Comparison of ENCODE assay signal across 15 cellular contexts in genomic region chr14:68235011-68235410, GRCh38.
DNase-seq lines count a peak whose midpoint lies in the region; ATAC-seq, FAIRE-seq and TF ChIP-seq lines count a peak whose summit lies in the region.
"Had no signal": no experiment of that assay in that cellular context is flagged by ENCODE, and none has a peak within 500 bp of the region (broad histone marks: within the 10 kb centered on the region; RNA-seq: fewer than 3 reads in every experiment).

No MANE protein-coding gene starts in this region.

- in situ Hi-C loops in Panc1 (cut with HindIII; ENCODE audit: low pct_unique_long_range_greater_than_20kb, low sequenced_read_pairs): no loop called here

- H3K9me3 Mint-ChIP-seq in activated CD4-positive, alpha-beta memory T cell treated with anti-CD3 and anti-CD28 coated beads, Interleukin-2, amount 10 ng/mL, durations not matched to agents 7 days and 5 days: no peaks in the 10 kb centered on the region
- H3K9me3 Mint-ChIP-seq: CD8-positive, alpha-beta memory T cell had no signal

- no peaks in the 10 kb centered on the region for H3K36me3 Mint-ChIP-seq in activated CD4-positive, alpha-beta memory T cell treated with anti-CD3 and anti-CD28 coated beads, Interleukin-2, amount 10 ng/mL, durations not matched to agents 7 days and 5 days (ENCODE audit: low read depth)

- H3K4me1 Mint-ChIP-seq in activated CD4-positive, alpha-beta memory T cell treated with anti-CD3 and anti-CD28 coated beads, Interleukin-2, amount 10 ng/mL, durations not matched to agents 7 days and 5 days: no peaks in the 10 kb centered on the region

- H3K4me1 ChIP-seq in Panc1 (ENCODE audit: control insufficient read depth, insufficient read depth, low read length) (peaks cover 32% of the 10 kb centered on the region), foreskin keratinocyte (peaks cover 29% of the 10 kb centered on the region)

- no peak for ATAC-seq in Panc1
- ATAC-seq in foreskin keratinocyte: peak; percentile 12

- POLR2A ChIA-PET in Panc1 (lab: Charles Lee): no interaction called here
- POLR2A ChIA-PET in activated CD4-positive, alpha-beta memory T cell treated with anti-CD3 and anti-CD28 coated beads, Interleukin-2, amount 10 ng/mL, durations not matched to agents 7 days and 5 days (lab: Charles Lee): no interaction called here

- DNase-seq in H54 (ENCODE audit: insufficient read length, low spot score) (no peak), Panc1 (ENCODE audit: low read depth, low spot score) (no peak), foreskin keratinocyte (peak in 1 of 2 donors; percentile 53), urothelium cell line (ENCODE audit: low spot score) (no peak), GM19239 (ENCODE audit: insufficient read length, low spot score) (no peak), NCI-H2196 (lab: John Stamatoyannopoulos, UW; ENCODE audit: unreplicated experiment) (no peak)
- no peak for DNase-seq in activated CD4-positive, alpha-beta memory T cell treated with anti-CD3 and anti-CD28 coated beads, Interleukin-2, amount 10 ng/mL, durations not matched to agents 7 days and 5 days
- DNase-seq: CD8-positive, alpha-beta memory T cell; KBM-7; MM.1S; NCI-H1105; NCI-H1694 treated with DMSO at 0.1 percent for 48 hours; SW 1271 had no signal

- no peak overlapping the region for H3K4me3 Mint-ChIP-seq in activated CD4-positive, alpha-beta memory T cell treated with anti-CD3 and anti-CD28 coated beads, Interleukin-2, amount 10 ng/mL, durations not matched to agents 7 days and 5 days
- H3K4me3 Mint-ChIP-seq: CD8-positive, alpha-beta memory T cell had no signal

- H3K36me3 ChIP-seq in Panc1 (ENCODE audit: control insufficient read depth, insufficient read depth, low read length): no peaks in the 10 kb centered on the region
- H3K36me3 ChIP-seq: SJSA1 had no signal

- H3K27me3 ChIP-seq in Panc1 (ENCODE audit: control insufficient read depth, insufficient read depth, low read length) (no peaks in the 10 kb centered on the region), foreskin keratinocyte (no peaks in the 10 kb centered on the region)
- H3K27me3 ChIP-seq: SJSA1 had no signal

- H3K4me3 ChIP-seq in Panc1 (ENCODE audit: low read depth in 2 of 2, low read length in 2 of 2): no peak overlapping the region
- H3K4me3 ChIP-seq: SJSA1 had no signal

- no peak for TF ChIP-seq CTCF in Panc1 (IDR thresholded peaks at IDR 0.05)
- TF ChIP-seq CTCF in foreskin keratinocyte (conservative IDR thresholded peaks at IDR 0.05): no peak

- FAIRE-seq in H54 (lab: Jason Lieb, UNC): peak; percentile 53
- peak; percentile 74 for FAIRE-seq in urothelium cell line (lab: Jason Lieb, UNC)
- FAIRE-seq in GM19239 (lab: Jason Lieb, UNC): no peak

- H3K27ac Mint-ChIP-seq in activated CD4-positive, alpha-beta memory T cell treated with anti-CD3 and anti-CD28 coated beads, Interleukin-2, amount 10 ng/mL, durations not matched to agents 7 days and 5 days: no peak overlapping the region
- H3K27ac Mint-ChIP-seq: CD8-positive, alpha-beta memory T cell had no signal

- intact Hi-C loops in Panc1 (cut with micrococcal nuclease; ENCODE audit: unreplicated experiment): loop anchor here (10.0 kb wide), 1 partner anchor 90 kb away; no protein-coding TSS in a partner anchor

- BruUV-seq in Panc1 (replicated peaks; lab: Mats Ljungman, UMichigan): no TSS peak

- H3K27ac ChIP-seq in Panc1 (ENCODE audit: low read length) (peak overlapping the region; percentile 93), foreskin keratinocyte (peak overlapping the region; percentile 12)
- H3K27ac ChIP-seq: RWPE1 had no signal

- 0 out of 2 replicates have a peak, but pooled peaks cover 3% of the 10 kb centered on the region for H3K9me3 ChIP-seq in Panc1 (ENCODE audit: control insufficient read depth, insufficient read depth, low read depth, low read length)
- H3K9me3 ChIP-seq: SJSA1 had no signal

- CTCF ChIA-PET in Panc1 (lab: Charles Lee): no interaction called here
- CTCF ChIA-PET in activated CD4-positive, alpha-beta memory T cell treated with anti-CD3 and anti-CD28 coated beads, Interleukin-2, amount 10 ng/mL, durations not matched to agents 7 days and 5 days (lab: Charles Lee): interaction anchor here (0.7 kb wide), 1 partner anchor 514 kb away, joined by 3 read pairs; no protein-coding TSS in a partner anchor

- H3K27me3 Mint-ChIP-seq in activated CD4-positive, alpha-beta memory T cell treated with anti-CD3 and anti-CD28 coated beads, Interleukin-2, amount 10 ng/mL, durations not matched to agents 7 days and 5 days: no peaks in the 10 kb centered on the region

- TF ChIP-seq POLR2A in H54 (IDR thresholded peaks at IDR 0.05; ENCODE audit: low read depth, low read length): no peak
